In genomic region chr2:142724713-142725349, GRCh38 we compare ENCODE assay signal across 16 cellular contexts.
A peak's percentile ranks its signal among the peaks of the same experiment; 100 is the strongest.
DNase-seq lines count a peak whose midpoint lies in the region; ATAC-seq lines count a peak whose summit lies in the region.
"Had no signal": no experiment of that assay in that cellular context is flagged by ENCODE, and none has a peak within 500 bp of the region (broad histone marks: within the 10 kb centered on the region; RNA-seq: fewer than 3 reads in every experiment).

No MANE protein-coding gene starts in this region.

- peak; percentile 32 for ATAC-seq in GM18861 (IDR thresholded peaks at IDR 0.05; ENCODE audit: unreplicated experiment)
- ATAC-seq in GM21390 (IDR thresholded peaks at IDR 0.05; ENCODE audit: unreplicated experiment) = peak; percentile 68
- ATAC-seq in HG02973 (IDR thresholded peaks at IDR 0.05; ENCODE audit: unreplicated experiment) = peak; percentile 61
- peak; percentile 50 for ATAC-seq in HG03521 (IDR thresholded peaks at IDR 0.05; ENCODE audit: unreplicated experiment)
- ATAC-seq in activated T-cell treated with anti-CD3 and anti-CD28 coated beads, Interleukin-2, amount 50 U/mL, for 72 hours (replicated peaks in 1 of 2) = no peak
- ATAC-seq: activated T-cell treated with anti-CD3 and anti-CD28 coated beads, Interleukin-2, amount 50 U/mL, for 4 hours; heart right ventricle had no signal

- no peaks in the 10 kb centered on the region for H3K27me3 Mint-ChIP-seq in activated T-cell treated with anti-CD3 and anti-CD28 coated beads, Interleukin-2, amount 50 U/mL, for 72 hours (ENCODE audit: low read depth)
- no peaks in the 10 kb centered on the region for H3K27me3 Mint-ChIP-seq in activated CD4-positive, alpha-beta T cell treated with anti-CD3 and anti-CD28 coated beads, Interleukin-2, amount 10 ng/mL, durations not matched to agents 7 days and 5 days

- H3K27ac Mint-ChIP-seq in activated T-cell treated with anti-CD3 and anti-CD28 coated beads, Interleukin-2, amount 50 U/mL, for 72 hours = no peak overlapping the region
- no peak overlapping the region for H3K27ac Mint-ChIP-seq in activated CD4-positive, alpha-beta T cell treated with anti-CD3 and anti-CD28 coated beads, Interleukin-2, amount 10 ng/mL, durations not matched to agents 7 days and 5 days

- POLR2A ChIA-PET in activated CD4-positive, alpha-beta T cell treated with anti-CD3 and anti-CD28 coated beads, Interleukin-2, amount 10 ng/mL, durations not matched to agents 7 days and 5 days (lab: Charles Lee) = no interaction called here

- CTCF ChIA-PET in activated CD4-positive, alpha-beta T cell treated with anti-CD3 and anti-CD28 coated beads, Interleukin-2, amount 10 ng/mL, durations not matched to agents 7 days and 5 days (lab: Charles Lee) = no interaction called here

- H3K4me3 Mint-ChIP-seq in activated T-cell treated with anti-CD3 and anti-CD28 coated beads, Interleukin-2, amount 50 U/mL, for 72 hours = no peak overlapping the region
- H3K4me3 Mint-ChIP-seq in activated CD4-positive, alpha-beta T cell treated with anti-CD3 and anti-CD28 coated beads, Interleukin-2, amount 10 ng/mL, durations not matched to agents 7 days and 5 days = no peak overlapping the region
- H3K4me3 Mint-ChIP-seq: activated T-cell treated with anti-CD3 and anti-CD28 coated beads, Interleukin-2, amount 50 U/mL, for 4 hours had no signal

- peaks cover 3 to 4% of the 10 kb centered on the region in 2 donors for H3K9me3 Mint-ChIP-seq in activated T-cell treated with anti-CD3 and anti-CD28 coated beads, Interleukin-2, amount 50 U/mL, for 72 hours
- no peaks in the 10 kb centered on the region for H3K9me3 Mint-ChIP-seq in activated CD4-positive, alpha-beta T cell treated with anti-CD3 and anti-CD28 coated beads, Interleukin-2, amount 10 ng/mL, durations not matched to agents 7 days and 5 days

- DNase-seq in NAMALWA (ENCODE audit: low spot score) (no peak), NCI-H748 (lab: John Stamatoyannopoulos, UW; ENCODE audit: unreplicated experiment) (no peak)
- DNase-seq in activated T-cell treated with anti-CD3 and anti-CD28 coated beads, Interleukin-2, amount 50 U/mL, for 72 hours = no peak
- no peak for DNase-seq in activated CD4-positive, alpha-beta T cell treated with anti-CD3 and anti-CD28 coated beads, Interleukin-2, amount 10 ng/mL, durations not matched to agents 7 days and 5 days
- DNase-seq: activated CD4-positive, alpha-beta T cell treated with anti-CD3 and anti-CD28 coated beads, Interleukin-2, amount 50 U/mL, for 48 hours; activated T-cell treated with anti-CD3 and anti-CD28 coated beads, Interleukin-2, amount 50 U/mL, for 4 hours; COR-L47; heart right ventricle; NCI-H187; NCI-H446; SK-N-SH; uterus had no signal

- peaks cover 0 to 2% of the 10 kb centered on the region in 2 donors for H3K36me3 Mint-ChIP-seq in activated T-cell treated with anti-CD3 and anti-CD28 coated beads, Interleukin-2, amount 50 U/mL, for 72 hours (ENCODE audit: insufficient read depth in 2 of 2)
- no peaks in the 10 kb centered on the region for H3K36me3 Mint-ChIP-seq in activated CD4-positive, alpha-beta T cell treated with anti-CD3 and anti-CD28 coated beads, Interleukin-2, amount 10 ng/mL, durations not matched to agents 7 days and 5 days (ENCODE audit: low read depth)

- no peaks in the 10 kb centered on the region for H3K4me1 Mint-ChIP-seq in activated T-cell treated with anti-CD3 and anti-CD28 coated beads, Interleukin-2, amount 50 U/mL, for 72 hours (ENCODE audit: low read depth)
- H3K4me1 Mint-ChIP-seq in activated CD4-positive, alpha-beta T cell treated with anti-CD3 and anti-CD28 coated beads, Interleukin-2, amount 10 ng/mL, durations not matched to agents 7 days and 5 days = no peaks in the 10 kb centered on the region

Comparison
In these comparisons a context has a peak if more than half of its experiments do, and no peak if none do; other contexts are left out.
1. ATAC-seq: peak in GM18861 (single experiment), GM21390 (single experiment), HG02973 (single experiment) and HG03521 (single experiment); none in activated T-cell treated with anti-CD3 and anti-CD28 coated beads, Interleukin-2, amount 50 U/mL, for 72 hours (0 of 2).